Comparison of ENCODE assay signal across 19 cellular contexts in the genomic region with DNA sequence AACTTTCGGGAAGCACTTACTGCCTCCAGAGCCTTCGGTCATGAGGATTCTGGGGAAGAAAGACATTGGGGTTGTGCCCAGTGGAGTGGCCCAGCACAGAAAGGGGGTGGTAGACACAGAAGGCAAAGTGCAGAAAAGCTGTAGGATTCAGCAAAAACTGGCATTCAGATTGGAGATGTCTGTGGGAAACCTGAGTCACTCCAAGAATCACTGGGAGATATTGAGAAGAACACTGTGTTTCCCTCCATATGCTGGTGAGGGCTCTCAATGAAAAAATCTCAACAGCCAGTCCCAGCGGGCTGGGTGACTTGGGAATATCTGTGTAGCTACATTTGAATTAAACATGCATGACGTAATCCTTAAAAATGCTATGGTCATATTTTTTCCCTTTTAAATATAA.
DNase-seq lines count a peak whose midpoint lies in the region; ATAC-seq, FAIRE-seq and TF ChIP-seq lines count a peak whose summit lies in the region.
"Had no signal": no experiment of that assay in that cellular context is flagged by ENCODE, and none has a peak within 500 bp of the region (broad histone marks: within the 10 kb centered on the region; RNA-seq: fewer than 3 reads in every experiment).

No MANE protein-coding gene starts in this region.

- no peak for DNase-seq in HepG2 (ENCODE audit: low spot score)
- no peak for DNase-seq in right lobe of liver
- DNase-seq in K562 (ENCODE audit: extremely low read depth in 1 of 4, low spot score in 3 of 4): no peak
- peak; percentile 9 for DNase-seq in iris pigment epithelial cell (ENCODE audit: low read depth)
- DNase-seq in putamen (ENCODE audit: low spot score): no peak
- DNase-seq in stimulated activated effector memory CD8-positive, alpha-beta T cell treated with anti-CD3 and anti-CD28 coated beads, Interleukin-12 subunit alpha, Interleukin-12 subunit beta, amount 100 ng/mL, for 72 hours (ENCODE audit: low spot score in 2 of 2): no peak
- no peak for DNase-seq in NCI-H345 (lab: John Stamatoyannopoulos, UW)
- DNase-seq in SK-N-SH: no peak
- DNase-seq: COR-L47, DMS153, Karpas-422, NCI-H187 treated with DMSO at 0.1 percent for 48 hours, NCI-H524 treated with DMSO at 0.1 percent for 48 hours, SIG-M5 had no signal

- TF ChIP-seq POLR2A in HepG2 (IDR thresholded peaks at IDR 0.05; ENCODE audit: insufficient read depth in 1 of 2, low read depth in 2 of 2, low read length in 2 of 2) (no peak), right lobe of liver (IDR thresholded peaks at IDR 0.05) (no peak), K562 (conservative IDR thresholded peaks at IDR 0.05) (no peak)

- TF ChIP-seq RAD21 in HepG2 (CRISPR knock-in tag; IDR thresholded peaks at IDR 0.05) (no peak), K562 (CRISPR knock-in tag; conservative IDR thresholded peaks at IDR 0.05 in 1 of 2, IDR thresholded peaks at IDR 0.05 in 1 of 2) (no peak), SK-N-SH (IDR thresholded peaks at IDR 0.05; ENCODE audit: low read length) (no peak)

- H3K27me3 ChIP-seq in HepG2 (ENCODE audit: control insufficient read depth in 1 of 2, insufficient read depth in 2 of 2, low read length in 2 of 2) (peaks cover 0 to 25% of the 10 kb centered on the region in 2 experiments; a peak in 3 of 5 replicates), right lobe of liver (no peaks in the 10 kb centered on the region), K562 (ENCODE audit: control insufficient read depth in 2 of 2, insufficient read depth in 2 of 2, low read length in 2 of 2) (peaks cover 4 to 8% of the 10 kb centered on the region in 2 experiments), SK-N-SH (ENCODE audit: insufficient read depth) (no peaks in the 10 kb centered on the region)

- no TSS peak for BruUV-seq in HepG2 (replicated peaks; lab: Mats Ljungman, UMichigan)
- no TSS peak for BruUV-seq in K562 (replicated peaks; lab: Mats Ljungman, UMichigan)

- no peaks in the 10 kb centered on the region for H3K9me2 ChIP-seq in SK-N-SH

- POLR2A ChIA-PET in HepG2 (lab: Yijun Ruan, JAX): no interaction called here
- POLR2A ChIA-PET in K562 (lab: Yijun Ruan, JAX): no interaction called here
- POLR2A ChIA-PET in SK-N-SH (lab: Yijun Ruan, JAX): no interaction called here

- H3K4me2 ChIP-seq in HepG2 (ENCODE audit: low read depth, low read length) (no peak overlapping the region), K562 (ENCODE audit: insufficient read depth, low read length) (no peak overlapping the region), SK-N-SH (no peak overlapping the region)

- H3K79me2 ChIP-seq in HepG2 (ENCODE audit: insufficient read depth, low read length): no peaks in the 10 kb centered on the region
- no peaks in the 10 kb centered on the region for H3K79me2 ChIP-seq in K562 (ENCODE audit: control insufficient read depth, insufficient read depth, low read length)
- H3K79me2 ChIP-seq in SK-N-SH (ENCODE audit: insufficient read depth): no peaks in the 10 kb centered on the region

- WGBS in HepG2 (ENCODE audit: low lambda C conversion rate): 11% methylated on average over 4 of the region's 4 CpGs
- 66% methylated on average over 4 of the region's 4 CpGs for WGBS in right lobe of liver (ENCODE audit: insufficient coverage, low coverage, low lambda C conversion rate, missing lambda C conversion rate)
- 0% methylated on average over 4 of the region's 4 CpGs for WGBS in K562 (ENCODE audit: insufficient coverage, low coverage, missing lambda C conversion rate)
- 34% methylated on average over 4 of the region's 4 CpGs for WGBS in SK-N-SH (ENCODE audit: low lambda C conversion rate)

- peaks cover 17% of the 10 kb centered on the region for H3F3A ChIP-seq in SK-N-SH (replicated peaks; ENCODE audit: insufficient read depth)

- H3K9me1 ChIP-seq in K562 (ENCODE audit: control insufficient read depth, insufficient read depth, low read length): no peaks in the 10 kb centered on the region

- H3K4me3 Mint-ChIP-seq in stimulated activated effector memory CD8-positive, alpha-beta T cell treated with anti-CD3 and anti-CD28 coated beads, Interleukin-12 subunit alpha, Interleukin-12 subunit beta, amount 100 ng/mL, for 72 hours: no peak overlapping the region
- H3K4me3 Mint-ChIP-seq: CD14-positive monocyte had no signal

- no peak for TF ChIP-seq CTCF in HepG2 (CRISPR knock-in tag; IDR thresholded peaks at IDR 0.05)
- no peak for TF ChIP-seq CTCF in right lobe of liver (IDR thresholded peaks at IDR 0.05)
- TF ChIP-seq CTCF in K562 (IDR thresholded peaks at IDR 0.05 in 2 of 3, conservative IDR thresholded peaks at IDR 0.05 in 1 of 3; ENCODE audit: insufficient read depth in 2 of 3, low read depth in 1 of 3, low read length in 3 of 3): no peak
- TF ChIP-seq CTCF in SK-N-SH (IDR thresholded peaks at IDR 0.05): no peak

- H3K9me3 ChIP-seq in HepG2 (ENCODE audit: low read length) (no peaks in the 10 kb centered on the region), right lobe of liver (no peaks in the 10 kb centered on the region), K562 (replicated peaks; ENCODE audit: control insufficient read depth, insufficient read depth, low read depth, low read length) (no peaks in the 10 kb centered on the region), SK-N-SH (no peaks in the 10 kb centered on the region)

- H3K4me1 ChIP-seq in HepG2 (ENCODE audit: insufficient read depth, low read length) (no peaks in the 10 kb centered on the region), right lobe of liver (no peaks in the 10 kb centered on the region), K562 (replicated peaks in 1 of 2; ENCODE audit: control insufficient read depth in 2 of 2, insufficient read depth in 2 of 2, low read length in 2 of 2) (no peaks in the 10 kb centered on the region), SK-N-SH (ENCODE audit: control insufficient read depth in 1 of 2, insufficient read depth in 2 of 2, low read depth in 1 of 2, low read length in 1 of 2) (peaks cover 0 to 15% of the 10 kb centered on the region in 2 experiments; a peak in 1 of 4 replicates)

- TF ChIP-seq EP300 in HepG2 (IDR thresholded peaks at IDR 0.05; ENCODE audit: low read depth in 2 of 2, low read length in 2 of 2) (no peak), HepG2 (CRISPR knock-in tag; IDR thresholded peaks at IDR 0.05; ENCODE audit: borderline replicate concordance) (no peak), K562 (IDR thresholded peaks at IDR 0.05; ENCODE audit: low read length) (no peak), SK-N-SH (IDR thresholded peaks at IDR 0.05; ENCODE audit: borderline replicate concordance in 1 of 2, low read depth in 1 of 2, low read length in 1 of 2) (no peak)

- intact Hi-C loops in HepG2 (cut with micrococcal nuclease; ENCODE audit: unreplicated experiment): no loop called here
- intact Hi-C loops in right lobe of liver (cut with DNase I): no loop called here
- intact Hi-C loops in K562 (cut with micrococcal nuclease): no loop called here

- no peak overlapping the region for H3K27ac Mint-ChIP-seq in stimulated activated effector memory CD8-positive, alpha-beta T cell treated with anti-CD3 and anti-CD28 coated beads, Interleukin-12 subunit alpha, Interleukin-12 subunit beta, amount 100 ng/mL, for 72 hours

- H2AFZ ChIP-seq in HepG2 (ENCODE audit: low read length) (no peak overlapping the region), K562 (ENCODE audit: low read depth, low read length) (no peak overlapping the region), SK-N-SH (ENCODE audit: low read depth) (no peak overlapping the region)

- no peak overlapping the region for H3K27ac ChIP-seq in HepG2 (ENCODE audit: extremely low read length, insufficient read depth, low read length)
- no peak overlapping the region for H3K27ac ChIP-seq in right lobe of liver
- H3K27ac ChIP-seq in K562 (ENCODE audit: extremely low read depth, low read depth, low read length): no peak overlapping the region
- H3K27ac ChIP-seq in SK-N-SH (ENCODE audit: low read depth in 2 of 2, low read length in 1 of 2): no peak overlapping the region
- H3K27ac ChIP-seq: 22Rv1, HL-60 had no signal

- CTCF ChIA-PET in HepG2 (lab: Yijun Ruan, JAX; ENCODE audit: low intra/inter-chr PET ratio, low total read pairs): no interaction called here
- CTCF ChIA-PET in K562 (lab: Yijun Ruan, JAX; ENCODE audit: low intra/inter-chr PET ratio): no interaction called here
- CTCF ChIA-PET in SK-N-SH (lab: Yijun Ruan, JAX): interaction anchor here (0.8 to 1.4 kb wide), 5 partner anchors 21 to 146 kb away, joined by 3 read pairs; no protein-coding TSS in a partner anchor

- no peaks in the 10 kb centered on the region for H3K9me3 Mint-ChIP-seq in stimulated activated effector memory CD8-positive, alpha-beta T cell treated with anti-CD3 and anti-CD28 coated beads, Interleukin-12 subunit alpha, Interleukin-12 subunit beta, amount 100 ng/mL, for 72 hours

- H4K20me1 ChIP-seq in HepG2 (ENCODE audit: insufficient read depth, low read length): no peaks in the 10 kb centered on the region
- H4K20me1 ChIP-seq in K562 (replicated peaks; ENCODE audit: control insufficient read depth, insufficient read depth, low read length): no peaks in the 10 kb centered on the region
- H4K20me1 ChIP-seq in SK-N-SH (ENCODE audit: insufficient read depth): no peaks in the 10 kb centered on the region

- H3K4me1 Mint-ChIP-seq in stimulated activated effector memory CD8-positive, alpha-beta T cell treated with anti-CD3 and anti-CD28 coated beads, Interleukin-12 subunit alpha, Interleukin-12 subunit beta, amount 100 ng/mL, for 72 hours: peaks cover 10% of the 10 kb centered on the region

- no peaks in the 10 kb centered on the region for H3K36me3 Mint-ChIP-seq in stimulated activated effector memory CD8-positive, alpha-beta T cell treated with anti-CD3 and anti-CD28 coated beads, Interleukin-12 subunit alpha, Interleukin-12 subunit beta, amount 100 ng/mL, for 72 hours
- H3K36me3 Mint-ChIP-seq: CD14-positive monocyte had no signal

- no peak for FAIRE-seq in HepG2 (lab: Jason Lieb, UNC)
- no peak for FAIRE-seq in K562 (lab: Jason Lieb, UNC)
- FAIRE-seq: GM18507 had no signal

- no peaks in the 10 kb centered on the region for H3K36me3 ChIP-seq in HepG2 (replicated peaks in 1 of 2; ENCODE audit: control insufficient read depth in 1 of 2, insufficient read depth in 2 of 2, low read length in 2 of 2)
- no peaks in the 10 kb centered on the region for H3K36me3 ChIP-seq in right lobe of liver
- H3K36me3 ChIP-seq in K562 (ENCODE audit: control insufficient read depth, insufficient read depth, low read length): no peaks in the 10 kb centered on the region
- no peaks in the 10 kb centered on the region for H3K36me3 ChIP-seq in SK-N-SH (replicated peaks in 1 of 2; ENCODE audit: control insufficient read depth in 1 of 2, insufficient read depth in 2 of 2, low read length in 1 of 2)

- in situ Hi-C loops in HepG2 (cut with HindIII; ENCODE audit: extremely low pct_ligation_motif_present, low pct_unique_long_range_greater_than_20kb): no loop called here
- in situ Hi-C loops in K562 (cut with MboI): no loop called here

- H3K4me3 ChIP-seq in HepG2 (replicated peaks in 1 of 3; ENCODE audit: insufficient read depth in 1 of 3, low read depth in 2 of 3, low read length in 3 of 3) (no peak overlapping the region), right lobe of liver (no peak overlapping the region), K562 (no peak overlapping the region), SK-N-SH (ENCODE audit: low read depth in 2 of 2, low read length in 1 of 2) (no peak overlapping the region)

- H3K9ac ChIP-seq in HepG2 (ENCODE audit: insufficient read depth, low read depth, low read length) (no peak overlapping the region), K562 (ENCODE audit: insufficient read depth in 1 of 2, low read depth in 2 of 2, low read length in 2 of 2) (no peak overlapping the region), SK-N-SH (no peak overlapping the region)

- ATAC-seq in HepG2: no peak
- ATAC-seq in right lobe of liver: no peak
- no peak for ATAC-seq in K562
- ATAC-seq in stimulated activated effector memory CD8-positive, alpha-beta T cell treated with anti-CD3 and anti-CD28 coated beads, Interleukin-12 subunit alpha, Interleukin-12 subunit beta, amount 100 ng/mL, for 72 hours: no peak
- ATAC-seq: HCT116 had no signal
